1 cellular context compared by ENCODE assay signal in genomic region chr16:47503936-47504335, GRCh38.
TF ChIP-seq lines count a peak whose summit lies in the region.

No MANE protein-coding gene starts in this region.

TF ChIP-seq in HCT116, 20 proteins besides CTCF, POLR2A, EP300 and RAD21:
- TF ChIP-seq YY1 (IDR thresholded peaks at IDR 0.05; ENCODE audit: extremely low read depth, insufficient replicate concordance, low read depth, low read length): no peak
- TF ChIP-seq JUND (IDR thresholded peaks at IDR 0.05): no peak
- TF ChIP-seq ELF1 (IDR thresholded peaks at IDR 0.05; ENCODE audit: borderline replicate concordance, low read depth): no peak
- TF ChIP-seq FOSL1 (IDR thresholded peaks at IDR 0.05; ENCODE audit: low read depth): peak; percentile 42
- no peak for TF ChIP-seq POLR2AphosphoS5 (IDR thresholded peaks at IDR 0.05; ENCODE audit: low read depth, low read length)
- TF ChIP-seq, protein P1, sequence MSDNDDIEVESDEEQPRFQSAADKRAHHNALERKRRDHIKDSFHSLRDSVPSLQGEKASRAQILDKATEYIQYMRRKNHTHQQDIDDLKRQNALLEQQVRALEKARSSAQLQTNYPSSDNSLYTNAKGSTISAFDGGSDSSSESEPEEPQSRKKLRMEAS (IDR thresholded peaks at IDR 0.05): no peak
- no peak for TF ChIP-seq EGR1 (IDR thresholded peaks at IDR 0.05; ENCODE audit: low read depth)
- TF ChIP-seq SRF (IDR thresholded peaks at IDR 0.05; ENCODE audit: low read depth): no peak
- no peak for TF ChIP-seq REST (IDR thresholded peaks at IDR 0.05; ENCODE audit: low read depth)
